ENCODE assay signal across 8 cellular contexts in the genomic region with DNA sequence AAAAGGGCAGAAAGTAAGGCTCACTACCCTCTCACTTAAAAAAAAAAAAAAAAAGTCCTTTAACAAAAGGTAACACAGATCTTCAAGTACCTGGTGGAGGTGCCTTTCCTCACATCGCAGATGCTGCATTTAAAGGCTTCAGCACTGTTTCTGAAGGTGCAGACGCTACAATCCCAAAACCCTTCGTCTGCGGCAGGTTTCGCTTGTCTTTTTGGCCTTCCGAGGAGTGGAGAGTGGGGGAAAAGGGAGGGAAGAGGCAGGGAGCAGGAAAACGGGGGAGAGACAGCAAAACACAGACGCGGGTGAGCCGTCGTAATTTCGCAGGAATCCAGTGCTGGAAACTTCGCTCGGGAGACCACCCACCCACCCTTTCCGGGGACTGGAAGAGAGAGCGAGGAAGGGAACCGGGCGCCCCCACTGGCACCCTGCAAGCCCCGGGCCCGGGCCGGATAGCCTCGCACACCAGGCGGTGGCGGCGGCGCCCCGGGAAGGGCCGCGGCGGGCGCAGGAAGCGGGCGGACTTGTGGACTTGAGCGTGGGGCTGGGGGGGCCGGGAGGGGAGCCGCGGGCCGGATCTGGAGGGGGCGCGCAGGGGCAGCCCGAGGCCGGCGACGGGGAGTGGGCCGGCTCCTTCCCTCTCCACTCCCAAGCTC. TPM values are rescaled to one million over a fixed set of nuclear protein-coding genes. Genes with fewer than 3 reads are reported as not detected.
DNase-seq lines count a peak whose midpoint lies in the region; ATAC-seq, FAIRE-seq and TF ChIP-seq lines count a peak whose summit lies in the region.

TSS of gene RYBP (minus strand) at position 216 of the 653 bp plus-strand sequence.

- H4K20me1 ChIP-seq in keratinocyte (ENCODE audit: control insufficient read depth, extremely low read depth, insufficient read depth, low read length) (peaks cover 11% of the 10 kb centered on the region), smooth muscle cell (ENCODE audit: low read depth) (peaks cover 52% of the 10 kb centered on the region)

- peaks cover 7% of the 10 kb centered on the region for H3F3A ChIP-seq in smooth muscle cell (ENCODE audit: low read depth)

- no peak for FAIRE-seq in keratinocyte (lab: Jason Lieb, UNC)

- H3K79me2 ChIP-seq in keratinocyte (ENCODE audit: control insufficient read depth, insufficient read depth, low read length) (peaks cover 50% of the 10 kb centered on the region), smooth muscle cell (ENCODE audit: low read depth) (peaks cover 52% of the 10 kb centered on the region)

- peak within 1 kb of the TSS; percentile 92 for H3K9ac ChIP-seq in keratinocyte (ENCODE audit: control insufficient read depth, extremely low read depth, insufficient read depth, low read length)
- H3K9ac ChIP-seq in smooth muscle cell (ENCODE audit: low read depth) = peak within 1 kb of the TSS; percentile 86

- no peaks in the 10 kb centered on the region for H3K9me3 ChIP-seq in keratinocyte (ENCODE audit: control insufficient read depth, low read depth, low read length)
- no peaks in the 10 kb centered on the region for H3K9me3 ChIP-seq in smooth muscle cell (replicated peaks; ENCODE audit: low read depth)

- peak within 1 kb of the TSS; percentile 94 to 99 (median 96) for H3K4me3 Mint-ChIP-seq in brain

- H3K4me1 ChIP-seq in keratinocyte (ENCODE audit: control insufficient read depth, extremely low read depth, insufficient read depth, low read length) (peaks cover 24% of the 10 kb centered on the region), smooth muscle cell (ENCODE audit: low read depth) (peaks cover 34% of the 10 kb centered on the region)

- peaks cover 37% of the 10 kb centered on the region for H3K36me3 Mint-ChIP-seq in brain

- H3K36me3 ChIP-seq in keratinocyte (ENCODE audit: control insufficient read depth in 2 of 2, extremely low read depth in 1 of 2, insufficient read depth in 2 of 2, low read length in 2 of 2) (no peaks in the 10 kb centered on the region), smooth muscle cell (ENCODE audit: low read depth) (no peaks in the 10 kb centered on the region)

- peak; percentile 52 for ATAC-seq in GM18511 (IDR thresholded peaks at IDR 0.05; ENCODE audit: unreplicated experiment)
- ATAC-seq in HG03039 (IDR thresholded peaks at IDR 0.05; ENCODE audit: unreplicated experiment) = peak; percentile 16

- H3K27ac ChIP-seq in keratinocyte (ENCODE audit: control insufficient read depth, insufficient read depth, low read length) (peak within 1 kb of the TSS; percentile 86), smooth muscle cell (ENCODE audit: low read depth) (peak within 1 kb of the TSS; percentile 86)

- no peaks in the 10 kb centered on the region for H3K9me1 ChIP-seq in keratinocyte (ENCODE audit: control insufficient read depth, extremely low read depth, insufficient read depth, low read length)

- DNase-seq in A172 (ENCODE audit: low spot score) = peak; percentile 21
- peak; percentile 62 for DNase-seq in RPMI8226
- DNase-seq in keratinocyte (ENCODE audit: low read depth, low spot score) = no peak
- peak; percentile 42 for DNase-seq in smooth muscle cell (lab: John Stamatoyannopoulos, UW; ENCODE audit: unreplicated experiment)
- DNase-seq in NCI-H2196 (lab: John Stamatoyannopoulos, UW; ENCODE audit: unreplicated experiment) = no peak

- peaks cover 0 to 9% (median 0%) of the 10 kb centered on the region in 5 experiments for H3K9me3 Mint-ChIP-seq in brain

- dilution Hi-C loops in keratinocyte (cut with MboI; ENCODE audit: extremely low pct_ligation_motif_present, low sequenced_read_pairs) = no loop called here

- no peak for TF ChIP-seq CTCF in brain (conservative IDR thresholded peaks at IDR 0.05)
- no peak for TF ChIP-seq CTCF in keratinocyte (optimal IDR thresholded peaks at IDR 0.05 in 1 of 3, IDR thresholded peaks at IDR 0.05 in 1 of 3, conservative IDR thresholded peaks at IDR 0.05 in 1 of 3; ENCODE audit: extremely low read depth in 1 of 3, insufficient read depth in 2 of 3, low read length in 3 of 3)
- TF ChIP-seq CTCF in smooth muscle cell (IDR thresholded peaks at IDR 0.05; ENCODE audit: borderline replicate concordance, insufficient read depth, poor library complexity, severe bottlenecking) = no peak

- H2AFZ ChIP-seq in keratinocyte (ENCODE audit: control insufficient read depth, low read length) (peak within 1 kb of the TSS; percentile 82), smooth muscle cell (ENCODE audit: low read depth) (peak within 1 kb of the TSS; percentile 98)

- H3K4me3 ChIP-seq in keratinocyte (ENCODE audit: control insufficient read depth in 2 of 3, extremely low read depth in 1 of 3, insufficient read depth in 2 of 3, low read depth in 1 of 3, low read length in 3 of 3) (peak within 1 kb of the TSS; percentile 84 to 96 (median 96)), smooth muscle cell (peak within 1 kb of the TSS; percentile 99)

- H3K4me2 ChIP-seq in keratinocyte (ENCODE audit: control insufficient read depth, extremely low read depth, insufficient read depth, low read depth, low read length) = peak within 1 kb of the TSS; percentile 93
- peak within 1 kb of the TSS; percentile 94 for H3K4me2 ChIP-seq in smooth muscle cell

- H3K27me3 ChIP-seq in keratinocyte (ENCODE audit: control insufficient read depth, extremely low read depth, insufficient read depth, low read length) (peaks cover 3% of the 10 kb centered on the region), smooth muscle cell (ENCODE audit: low read depth) (no peaks in the 10 kb centered on the region)

- H3K27ac Mint-ChIP-seq in brain = peak within 1 kb of the TSS; percentile 90 to 98 (median 95)

- peaks cover 19% of the 10 kb centered on the region for H3K27me3 Mint-ChIP-seq in brain

- H3K4me1 Mint-ChIP-seq in brain = peaks cover 55% of the 10 kb centered on the region

- 0% methylated on average over 24 of the region's 45 CpGs for WGBS in smooth muscle cell (ENCODE audit: low lambda C conversion rate)

RNA-seq across cellular contexts. Expression of gene RYBP, which starts in this region (rescaled TPM):
- 3.9 and 5.0 TPM in 2 replicates for total RNA-seq in A172 (2014; rRNA removed; shearing (Covaris generic))
- polyA plus RNA-seq in brain (ENCODE audit: insufficient read depth, low read depth, low replicate concordance) (10.5 TPM), keratinocyte (5.3 to 8.8 TPM (median 5.7 TPM) in 3 replicates), smooth muscle cell (3.1 and 4.6 TPM in 2 replicates)
- polyA plus RNA-seq in keratinocyte (2011; ENCODE audit: low read depth) = 5.0 TPM
- polyA plus RNA-seq in keratinocyte (2011; cell fraction: cytosol; rRNA removed) = 5.3 and 9.5 TPM in 2 replicates
- 6.6 and 8.5 TPM in 2 replicates for polyA plus RNA-seq in keratinocyte (2011; cell fraction: nucleus; rRNA removed)
- 6.1 and 9.1 TPM in 2 replicates for polyA plus RNA-seq in keratinocyte (2012; ENCODE audit: low replicate concordance)
- polyA minus RNA-seq in keratinocyte = 1.1 to 6.6 TPM (median 4.3 TPM) in 3 replicates
- 5.9 TPM for polyA minus RNA-seq in keratinocyte (2011; cell fraction: cytosol; rRNA and poly(A)+ RNA removed)
- polyA minus RNA-seq in keratinocyte (2011; cell fraction: nucleus; rRNA and poly(A)+ RNA removed) = 3.8 and 7.0 TPM in 2 replicates
- 26.2 and 29.1 TPM in 2 replicates for total RNA-seq in smooth muscle cell

Comparison
In these comparisons a context has a peak if more than half of its experiments do, and no peak if none do; other contexts are left out.
1. DNase-seq: peak in A172 (single experiment), RPMI8226 (single experiment) and smooth muscle cell (single experiment); none in keratinocyte (single experiment) and NCI-H2196 (single experiment).